10 cellular contexts compared by ENCODE assay signal in genomic region chr12:6345319-6346071, GRCh38. TPM values are rescaled to one million over a fixed set of nuclear protein-coding genes. Genes with fewer than 3 reads are reported as not detected.
DNase-seq lines count a peak whose midpoint lies in the region; ATAC-seq and TF ChIP-seq lines count a peak whose summit lies in the region.
"Had no signal": no experiment of that assay in that cellular context is flagged by ENCODE, and none has a peak within 500 bp of the region (broad histone marks: within the 10 kb centered on the region; RNA-seq: fewer than 3 reads in every experiment).

No MANE protein-coding gene starts in this region.

- peaks cover 13% of the 10 kb centered on the region for H3K36me3 ChIP-seq in skeletal muscle satellite cell (ENCODE audit: insufficient read depth, low read length)
- no peaks in the 10 kb centered on the region for H3K36me3 ChIP-seq in gastrocnemius medialis

- in situ Hi-C loops in gastrocnemius medialis (cut with MboI; ENCODE audit: low sequenced_read_pairs in 4 of 4) = loop anchor here in 1 of 4 donors (25.0 kb wide), 1 partner anchor 117 kb away; the partner anchor contains the start of genes TAPBPL and VAMP1

- no peak for DNase-seq in activated CD4-positive, CD25-positive, alpha-beta regulatory T cell (lab: John Stamatoyannopoulos, UW)
- DNase-seq in activated CD4-positive, alpha-beta T cell treated with anti-CD3 and anti-CD28 coated beads for 48 hours = peak; percentile 69
- DNase-seq in fibroblast of mammary gland (ENCODE audit: low read depth) (peak; percentile 99), gastrocnemius medialis (no peak), HuH-7.5 (ENCODE audit: low spot score) (no peak), NCI-H748 treated with DMSO at 0.1 percent for 48 hours (lab: John Stamatoyannopoulos, UW) (no peak)

- H3K4me3 ChIP-seq in fibroblast of mammary gland (ENCODE audit: control insufficient read depth, low read depth, low read length) (no peak overlapping the region), skeletal muscle satellite cell (ENCODE audit: low read length) (no peak overlapping the region), gastrocnemius medialis (no peak overlapping the region)

- TF ChIP-seq CTCF in fibroblast of mammary gland (conservative IDR thresholded peaks at IDR 0.05; ENCODE audit: control insufficient read depth, insufficient read depth, low read depth, low read length) = no peak
- TF ChIP-seq CTCF in gastrocnemius medialis (IDR thresholded peaks at IDR 0.05 in 4 of 5, conservative IDR thresholded peaks at IDR 0.05 in 1 of 5) = no peak

- H3K27me3 ChIP-seq in skeletal muscle satellite cell (ENCODE audit: control insufficient read depth, insufficient read depth, low read length) (no peaks in the 10 kb centered on the region), gastrocnemius medialis (no peaks in the 10 kb centered on the region)

- peak overlapping the region in 2 of 4 donors; percentile 12 to 39 for H3K27ac ChIP-seq in gastrocnemius medialis
- H3K27ac ChIP-seq: C4-2B, VCaP had no signal

- H3K9me3 ChIP-seq in skeletal muscle satellite cell (replicated peaks; ENCODE audit: low read length) = no peaks in the 10 kb centered on the region
- H3K9me3 ChIP-seq in gastrocnemius medialis = no peaks in the 10 kb centered on the region

- ATAC-seq in activated CD4-positive, CD25-positive, alpha-beta regulatory T cell treated with anti-CD3 and anti-CD28 coated beads, Interleukin-2, amount 50 U/mL, for 24 hours = peak; percentile 80 to 83
- ATAC-seq in gastrocnemius medialis = no peak

- H3K4me2 ChIP-seq in skeletal muscle satellite cell (ENCODE audit: low read length) = peak overlapping the region; percentile 19

- peaks cover 38% of the 10 kb centered on the region for H3K4me1 ChIP-seq in skeletal muscle satellite cell (ENCODE audit: control insufficient read depth, insufficient read depth, low read length)
- peaks cover 19 to 27% of the 10 kb centered on the region in 2 donors for H3K4me1 ChIP-seq in gastrocnemius medialis

- H3K9ac ChIP-seq in skeletal muscle satellite cell (ENCODE audit: low read depth, low read length) = no peak overlapping the region

- no peak for TF ChIP-seq POLR2A in gastrocnemius medialis (IDR thresholded peaks at IDR 0.05)

- intact Hi-C loops in gastrocnemius medialis (cut with DNase I; ENCODE audit: low total_unique reads) = no loop called here

RNA-seq across cellular contexts. Expression of gene TNFRSF1A, which starts 3.6 kb away (rescaled TPM):
- 173 and 205 TPM in 2 replicates for total RNA-seq in skeletal muscle satellite cell (2012; rRNA removed)
- total RNA-seq in gastrocnemius medialis = 100 to 1,000 TPM; 103 to 220 (median 193) TPM

RNA-seq across cellular contexts. Expression of gene SCNN1A, which starts 29.9 kb away (rescaled TPM):
- 0.87 and 1.3 TPM in 2 replicates for total RNA-seq in skeletal muscle satellite cell (2012; rRNA removed)
- total RNA-seq in gastrocnemius medialis = 1 to 10 TPM in 1 of 4 donors, under 1 TPM in 2, not detected in 1; 0.20 to 2.0 (median 0.38) TPM

RNA-seq across cellular contexts. Expression of gene PLEKHG6, which starts 35.0 kb away (rescaled TPM):
- not detected in 2 replicates for total RNA-seq in skeletal muscle satellite cell (2012; rRNA removed)
- under 1 TPM in 1 of 4 donors, not detected in 3; 0.29 TPM for total RNA-seq in gastrocnemius medialis

RNA-seq across cellular contexts. Expression of gene LTBR, which starts 38.5 kb away (rescaled TPM):
- total RNA-seq in skeletal muscle satellite cell (2012; rRNA removed) = 75.8 and 97.8 TPM in 2 replicates
- total RNA-seq in gastrocnemius medialis = 10 to 100 TPM; 40.2 to 98.6 (median 43.7) TPM

Comparison
In these comparisons a context has a peak if more than half of its experiments do, and no peak if none do; other contexts are left out.
1. ATAC-seq: peak in activated CD4-positive, CD25-positive, alpha-beta regulatory T cell treated with anti-CD3 and anti-CD28 coated beads, Interleukin-2, amount 50 U/mL, for 24 hours (2 of 2); none in gastrocnemius medialis (0 of 2).
2. DNase-seq: peak in activated CD4-positive, alpha-beta T cell treated with anti-CD3 and anti-CD28 coated beads for 48 hours (single experiment) and fibroblast of mammary gland (single experiment); none in activated CD4-positive, CD25-positive, alpha-beta regulatory T cell (0 of 4), gastrocnemius medialis (0 of 2), HuH-7.5 (single experiment) and NCI-H748 treated with DMSO at 0.1 percent for 48 hours (single experiment).